8 cellular contexts compared by ENCODE assay signal in the genomic region with DNA sequence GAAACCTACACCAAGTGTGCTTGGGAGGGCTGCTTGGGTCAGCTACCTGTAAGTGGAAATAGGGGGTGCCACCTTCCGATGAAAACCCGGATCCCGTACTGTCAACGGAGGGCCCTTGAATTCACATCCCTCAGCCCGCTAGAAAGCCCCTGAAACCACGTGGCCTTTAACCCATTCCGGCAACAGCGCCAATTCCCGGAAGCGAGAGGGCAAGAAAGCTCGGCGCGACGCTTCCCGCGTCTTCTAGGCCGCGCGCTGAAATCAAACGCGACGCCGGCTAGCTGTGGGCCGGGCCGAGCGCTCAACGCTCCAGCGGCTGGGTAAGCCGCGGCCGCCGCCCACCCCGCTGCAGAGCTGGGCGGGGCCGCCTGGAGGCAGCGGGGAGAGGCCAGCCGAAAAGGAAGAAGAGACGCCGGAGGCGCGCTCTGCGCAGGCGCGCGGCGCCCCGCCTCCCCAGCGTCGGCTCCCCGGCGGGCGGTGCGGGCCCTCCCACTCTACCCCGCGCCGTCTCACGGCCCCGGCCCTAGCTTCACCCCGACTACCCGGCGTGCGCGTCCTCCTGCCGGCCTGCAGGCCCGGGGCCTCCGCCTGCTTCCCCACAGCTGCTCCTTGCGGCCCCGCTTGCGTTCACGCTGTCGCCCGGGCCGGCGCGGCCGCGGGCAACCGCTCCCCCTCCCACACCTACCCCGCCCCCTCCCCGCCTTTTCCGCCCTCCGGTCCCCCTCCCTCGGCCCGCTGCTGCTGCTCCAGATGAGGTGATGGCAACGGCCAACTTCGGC. TPM values are rescaled to one million over a fixed set of nuclear protein-coding genes. Genes with fewer than 3 reads are reported as not detected.
DNase-seq lines count a peak whose midpoint lies in the region; ATAC-seq and TF ChIP-seq lines count a peak whose summit lies in the region.

KIF2A (plus strand) TSS at position 492 of the 779 bp plus-strand sequence; CDS start at position 759, 267 bp downstream.

- H3K36me3 Mint-ChIP-seq in activated B cell treated with CpG ODN at 0.5 μM for 24 hours (ENCODE audit: low read depth) (peaks cover 17% of the 10 kb centered on the region), immature natural killer cell (peaks cover 0 to 5% (median 0%) of the 10 kb centered on the region in 3 donors)

- DNase-seq in AG10803 (ENCODE audit: low read depth) = peak; percentile 88
- DNase-seq in NCI-H345 (lab: John Stamatoyannopoulos, UW) = peak; percentile 93
- DNase-seq in activated B cell treated with CpG ODN at 0.5 μM for 24 hours = peak; percentile 93
- DNase-seq in cardiac fibroblast (ENCODE audit: low read depth in 2 of 2) = peak; percentile 90 to 95
- DNase-seq in immature natural killer cell = peak; percentile 93 to 95 (median 95)
- peak; percentile 70 for DNase-seq in smooth muscle cell of the brain vasculature (ENCODE audit: low read depth, low spot score)

- H3K27ac Mint-ChIP-seq in activated B cell treated with CpG ODN at 0.5 μM for 24 hours (peak within 1 kb of the TSS; percentile 98), immature natural killer cell (peak within 1 kb of the TSS; percentile 96 to 99 (median 98))

- no peaks in the 10 kb centered on the region for H3K27me3 Mint-ChIP-seq in activated B cell treated with CpG ODN at 0.5 μM for 24 hours
- H3K27me3 Mint-ChIP-seq in immature natural killer cell (ENCODE audit: low read depth in 3 of 3) = peaks cover 7 to 14% (median 10%) of the 10 kb centered on the region in 3 donors

- H3K9me3 Mint-ChIP-seq in activated B cell treated with CpG ODN at 0.5 μM for 24 hours (no peaks in the 10 kb centered on the region), immature natural killer cell (no peaks in the 10 kb centered on the region)

- H3K4me1 Mint-ChIP-seq in activated B cell treated with CpG ODN at 0.5 μM for 24 hours (peaks cover 47% of the 10 kb centered on the region), immature natural killer cell (peaks cover 49 to 55% of the 10 kb centered on the region in 2 donors)

- CTCF ChIA-PET in activated B cell treated with CpG ODN at 0.5 μM for 24 hours (lab: Charles Lee) = interaction anchor here (0.9 to 1.6 kb wide), 5 partner anchors 46 to 96 kb away, joined by 3 to 4 read pairs (median 3); no protein-coding TSS in a partner anchor

- intact Hi-C loops in activated B cell treated with CpG ODN at 0.5 μM for 24 hours (cut with micrococcal nuclease) = loop anchor here (1.0 to 5.0 kb wide), 8 partner anchors 35 to 1359 kb away; partner anchors contain the start of genes DIMT1, ERCC8, IPO11 and LRRC70

- peak within 1 kb of the TSS; percentile 81 for H3K4me3 ChIP-seq in AG10803 (ENCODE audit: low read length)
- peak within 1 kb of the TSS; percentile 83 to 84 for H3K4me3 ChIP-seq in cardiac fibroblast (replicated peaks in 1 of 2; ENCODE audit: low read depth in 2 of 2, low read length in 2 of 2)

- peak; percentile 1; the same call in 1 of the 2 replicates for TF ChIP-seq CTCF in AG10803 (conservative IDR thresholded peaks at IDR 0.05; ENCODE audit: low read length)
- TF ChIP-seq CTCF in activated B cell treated with CpG ODN at 0.5 μM for 24 hours (IDR thresholded peaks at IDR 0.05) = no peak
- TF ChIP-seq CTCF in cardiac fibroblast (IDR thresholded peaks at IDR 0.05; ENCODE audit: low read depth, low read length) = no peak

- ATAC-seq in GM19025 (IDR thresholded peaks at IDR 0.05; ENCODE audit: low read depth, unreplicated experiment) (peak; percentile 92), HG03280 (IDR thresholded peaks at IDR 0.05; ENCODE audit: unreplicated experiment) (peak; percentile 93), activated B cell treated with CpG ODN at 0.5 μM for 24 hours (ENCODE audit: low read depth) (peak; percentile 91)

- H3K4me3 Mint-ChIP-seq in activated B cell treated with CpG ODN at 0.5 μM for 24 hours (peak within 1 kb of the TSS; percentile 98), immature natural killer cell (peak within 1 kb of the TSS; percentile 93 to 99 (median 98))

- POLR2A ChIA-PET in activated B cell treated with CpG ODN at 0.5 μM for 24 hours (lab: Charles Lee) = interaction anchor here (0.6 to 1.6 kb wide), 7 partner anchors 10 to 974 kb away, joined by 3 to 32 read pairs (median 5); partner anchors contain the start of genes DIMT1 and IPO11

RNA-seq across cellular contexts. Expression of gene KIF2A, which starts in this region (rescaled TPM):
- 42.6 and 45.9 TPM in 2 replicates for total RNA-seq in activated B cell treated with CpG ODN at 0.5 μM for 24 hours
- polyA plus RNA-seq in immature natural killer cell = 100 to 1,000 TPM in 2 of 3 donors, 10 to 100 TPM in 1; 72.0 to 135 (median 103) TPM

Comparison
In these comparisons a context has a peak if more than half of its experiments do, and no peak if none do; other contexts are left out.
1. Peak in every context shown above with its lines: DNase-seq, ATAC-seq and H3K4me3 ChIP-seq.